1 cellular context compared by ENCODE assay signal in genomic region chr4:80126435-80126834, GRCh38.
TF ChIP-seq lines count a peak whose summit lies in the region.

No MANE protein-coding gene starts in this region.

TF ChIP-seq in K562, 482 proteins besides CTCF, POLR2A, EP300 and RAD21:
- TF ChIP-seq HMG20B (CRISPR knock-in tag; IDR thresholded peaks at IDR 0.05) (no peak), HCFC1 (IDR thresholded peaks at IDR 0.05; ENCODE audit: low read depth, low read length) (no peak), ZFP30 (CRISPR knock-in tag; IDR thresholded peaks at IDR 0.05; ENCODE audit: borderline replicate concordance) (no peak), ZNF584 (CRISPR knock-in tag; IDR thresholded peaks at IDR 0.05; ENCODE audit: low read depth) (0 out of 2 replicates have a peak, but pooled peaks have one; percentile 41), ZNF311 (CRISPR knock-in tag; IDR thresholded peaks at IDR 0.05) (no peak), RFX5 (IDR thresholded peaks at IDR 0.05; ENCODE audit: low read depth, low read length) (no peak), SIX5 (IDR thresholded peaks at IDR 0.05; ENCODE audit: borderline replicate concordance in 1 of 2, insufficient read depth in 1 of 2, low read depth in 1 of 2, low read length in 2 of 2) (no peak), ZFX (CRISPR knock-in tag; IDR thresholded peaks at IDR 0.05) (no peak), NCOA2 (IDR thresholded peaks at IDR 0.05; ENCODE audit: partially characterized antibody in 2 of 2) (no peak)
- TF ChIP-seq, protein P1, sequence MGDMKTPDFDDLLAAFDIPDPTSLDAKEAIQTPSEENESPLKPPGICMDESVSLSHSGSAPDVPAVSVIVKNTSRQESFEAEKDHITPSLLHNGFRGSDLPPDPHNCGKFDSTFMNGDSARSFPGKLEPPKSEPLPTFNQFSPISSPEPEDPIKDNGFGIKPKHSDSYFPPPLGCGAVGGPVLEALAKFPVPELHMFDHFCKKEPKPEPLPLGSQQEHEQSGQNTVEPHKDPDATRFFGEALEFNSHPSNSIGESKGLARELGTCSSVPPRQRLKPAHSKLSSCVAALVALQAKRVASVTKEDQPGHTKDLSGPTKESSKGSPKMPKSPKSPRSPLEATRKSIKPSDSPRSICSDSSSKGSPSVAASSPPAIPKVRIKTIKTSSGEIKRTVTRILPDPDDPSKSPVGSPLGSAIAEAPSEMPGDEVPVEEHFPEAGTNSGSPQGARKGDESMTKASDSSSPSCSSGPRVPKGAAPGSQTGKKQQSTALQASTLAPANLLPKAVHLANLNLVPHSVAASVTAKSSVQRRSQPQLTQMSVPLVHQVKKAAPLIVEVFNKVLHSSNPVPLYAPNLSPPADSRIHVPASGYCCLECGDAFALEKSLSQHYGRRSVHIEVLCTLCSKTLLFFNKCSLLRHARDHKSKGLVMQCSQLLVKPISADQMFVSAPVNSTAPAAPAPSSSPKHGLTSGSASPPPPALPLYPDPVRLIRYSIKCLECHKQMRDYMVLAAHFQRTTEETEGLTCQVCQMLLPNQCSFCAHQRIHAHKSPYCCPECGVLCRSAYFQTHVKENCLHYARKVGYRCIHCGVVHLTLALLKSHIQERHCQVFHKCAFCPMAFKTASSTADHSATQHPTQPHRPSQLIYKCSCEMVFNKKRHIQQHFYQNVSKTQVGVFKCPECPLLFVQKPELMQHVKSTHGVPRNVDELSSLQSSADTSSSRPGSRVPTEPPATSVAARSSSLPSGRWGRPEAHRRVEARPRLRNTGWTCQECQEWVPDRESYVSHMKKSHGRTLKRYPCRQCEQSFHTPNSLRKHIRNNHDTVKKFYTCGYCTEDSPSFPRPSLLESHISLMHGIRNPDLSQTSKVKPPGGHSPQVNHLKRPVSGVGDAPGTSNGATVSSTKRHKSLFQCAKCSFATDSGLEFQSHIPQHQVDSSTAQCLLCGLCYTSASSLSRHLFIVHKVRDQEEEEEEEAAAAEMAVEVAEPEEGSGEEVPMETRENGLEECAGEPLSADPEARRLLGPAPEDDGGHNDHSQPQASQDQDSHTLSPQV (IDR thresholded peaks at IDR 0.05), result peak; percentile 72; the same call in 1 of the 2 replicates
- TF ChIP-seq, protein P2, sequence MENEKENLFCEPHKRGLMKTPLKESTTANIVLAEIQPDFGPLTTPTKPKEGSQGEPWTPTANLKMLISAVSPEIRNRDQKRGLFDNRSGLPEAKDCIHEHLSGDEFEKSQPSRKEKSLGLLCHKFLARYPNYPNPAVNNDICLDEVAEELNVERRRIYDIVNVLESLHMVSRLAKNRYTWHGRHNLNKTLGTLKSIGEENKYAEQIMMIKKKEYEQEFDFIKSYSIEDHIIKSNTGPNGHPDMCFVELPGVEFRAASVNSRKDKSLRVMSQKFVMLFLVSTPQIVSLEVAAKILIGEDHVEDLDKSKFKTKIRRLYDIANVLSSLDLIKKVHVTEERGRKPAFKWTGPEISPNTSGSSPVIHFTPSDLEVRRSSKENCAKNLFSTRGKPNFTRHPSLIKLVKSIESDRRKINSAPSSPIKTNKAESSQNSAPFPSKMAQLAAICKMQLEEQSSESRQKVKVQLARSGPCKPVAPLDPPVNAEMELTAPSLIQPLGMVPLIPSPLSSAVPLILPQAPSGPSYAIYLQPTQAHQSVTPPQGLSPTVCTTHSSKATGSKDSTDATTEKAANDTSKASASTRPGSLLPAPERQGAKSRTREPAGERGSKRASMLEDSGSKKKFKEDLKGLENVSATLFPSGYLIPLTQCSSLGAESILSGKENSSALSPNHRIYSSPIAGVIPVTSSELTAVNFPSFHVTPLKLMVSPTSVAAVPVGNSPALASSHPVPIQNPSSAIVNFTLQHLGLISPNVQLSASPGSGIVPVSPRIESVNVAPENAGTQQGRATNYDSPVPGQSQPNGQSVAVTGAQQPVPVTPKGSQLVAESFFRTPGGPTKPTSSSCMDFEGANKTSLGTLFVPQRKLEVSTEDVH (IDR thresholded peaks at IDR 0.05; ENCODE audit: low read depth, partially characterized antibody), result no peak
- TF ChIP-seq, protein P3, sequence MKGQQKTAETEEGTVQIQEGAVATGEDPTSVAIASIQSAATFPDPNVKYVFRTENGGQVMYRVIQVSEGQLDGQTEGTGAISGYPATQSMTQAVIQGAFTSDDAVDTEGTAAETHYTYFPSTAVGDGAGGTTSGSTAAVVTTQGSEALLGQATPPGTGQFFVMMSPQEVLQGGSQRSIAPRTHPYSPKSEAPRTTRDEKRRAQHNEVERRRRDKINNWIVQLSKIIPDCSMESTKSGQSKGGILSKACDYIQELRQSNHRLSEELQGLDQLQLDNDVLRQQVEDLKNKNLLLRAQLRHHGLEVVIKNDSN (CRISPR knock-in tag; IDR thresholded peaks at IDR 0.05), result no peak
TF ChIP-seq in K562: peak in this region for 2.
